ENCODE assay signal across 1 cellular context in genomic region chr9:121399883-121400607, GRCh38.
TF ChIP-seq lines count a peak whose summit lies in the region.

No MANE protein-coding gene starts in this region.

TF ChIP-seq in K562, 482 proteins besides CTCF, POLR2A, EP300 and RAD21 (continued from another document):
- TF ChIP-seq, protein P1, sequence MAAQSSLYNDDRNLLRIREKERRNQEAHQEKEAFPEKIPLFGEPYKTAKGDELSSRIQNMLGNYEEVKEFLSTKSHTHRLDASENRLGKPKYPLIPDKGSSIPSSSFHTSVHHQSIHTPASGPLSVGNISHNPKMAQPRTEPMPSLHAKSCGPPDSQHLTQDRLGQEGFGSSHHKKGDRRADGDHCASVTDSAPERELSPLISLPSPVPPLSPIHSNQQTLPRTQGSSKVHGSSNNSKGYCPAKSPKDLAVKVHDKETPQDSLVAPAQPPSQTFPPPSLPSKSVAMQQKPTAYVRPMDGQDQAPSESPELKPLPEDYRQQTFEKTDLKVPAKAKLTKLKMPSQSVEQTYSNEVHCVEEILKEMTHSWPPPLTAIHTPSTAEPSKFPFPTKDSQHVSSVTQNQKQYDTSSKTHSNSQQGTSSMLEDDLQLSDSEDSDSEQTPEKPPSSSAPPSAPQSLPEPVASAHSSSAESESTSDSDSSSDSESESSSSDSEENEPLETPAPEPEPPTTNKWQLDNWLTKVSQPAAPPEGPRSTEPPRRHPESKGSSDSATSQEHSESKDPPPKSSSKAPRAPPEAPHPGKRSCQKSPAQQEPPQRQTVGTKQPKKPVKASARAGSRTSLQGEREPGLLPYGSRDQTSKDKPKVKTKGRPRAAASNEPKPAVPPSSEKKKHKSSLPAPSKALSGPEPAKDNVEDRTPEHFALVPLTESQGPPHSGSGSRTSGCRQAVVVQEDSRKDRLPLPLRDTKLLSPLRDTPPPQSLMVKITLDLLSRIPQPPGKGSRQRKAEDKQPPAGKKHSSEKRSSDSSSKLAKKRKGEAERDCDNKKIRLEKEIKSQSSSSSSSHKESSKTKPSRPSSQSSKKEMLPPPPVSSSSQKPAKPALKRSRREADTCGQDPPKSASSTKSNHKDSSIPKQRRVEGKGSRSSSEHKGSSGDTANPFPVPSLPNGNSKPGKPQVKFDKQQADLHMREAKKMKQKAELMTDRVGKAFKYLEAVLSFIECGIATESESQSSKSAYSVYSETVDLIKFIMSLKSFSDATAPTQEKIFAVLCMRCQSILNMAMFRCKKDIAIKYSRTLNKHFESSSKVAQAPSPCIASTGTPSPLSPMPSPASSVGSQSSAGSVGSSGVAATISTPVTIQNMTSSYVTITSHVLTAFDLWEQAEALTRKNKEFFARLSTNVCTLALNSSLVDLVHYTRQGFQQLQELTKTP (IDR thresholded peaks at IDR 0.05; ENCODE audit: low read depth in 1 of 2, partially characterized antibody in 2 of 2): no peak
- no peak for TF ChIP-seq ESRRB (CRISPR knock-in tag; IDR thresholded peaks at IDR 0.05; ENCODE audit: borderline replicate concordance)
- no peak for TF ChIP-seq ZNF778 (CRISPR knock-in tag; IDR thresholded peaks at IDR 0.05)
- TF ChIP-seq ZNF165 (CRISPR knock-in tag; IDR thresholded peaks at IDR 0.05; ENCODE audit: borderline replicate concordance): no peak
- TF ChIP-seq HNRNPL (IDR thresholded peaks at IDR 0.05; ENCODE audit: low read depth, low read length): no peak
- TF ChIP-seq ZNF780A (CRISPR knock-in tag; IDR thresholded peaks at IDR 0.05): no peak
- peak; percentile 77 for TF ChIP-seq SMC3 (conservative IDR thresholded peaks at IDR 0.05; ENCODE audit: insufficient read depth, low read depth, low read length)
- no peak for TF ChIP-seq ZFPM2 (CRISPR knock-in tag; IDR thresholded peaks at IDR 0.05)
- no peak for TF ChIP-seq MED1 (CRISPR knock-in tag; IDR thresholded peaks at IDR 0.05; ENCODE audit: borderline replicate concordance)
TF ChIP-seq in K562: peak in this region for 20.
